1 cellular context compared by ENCODE assay signal in the genomic region with DNA sequence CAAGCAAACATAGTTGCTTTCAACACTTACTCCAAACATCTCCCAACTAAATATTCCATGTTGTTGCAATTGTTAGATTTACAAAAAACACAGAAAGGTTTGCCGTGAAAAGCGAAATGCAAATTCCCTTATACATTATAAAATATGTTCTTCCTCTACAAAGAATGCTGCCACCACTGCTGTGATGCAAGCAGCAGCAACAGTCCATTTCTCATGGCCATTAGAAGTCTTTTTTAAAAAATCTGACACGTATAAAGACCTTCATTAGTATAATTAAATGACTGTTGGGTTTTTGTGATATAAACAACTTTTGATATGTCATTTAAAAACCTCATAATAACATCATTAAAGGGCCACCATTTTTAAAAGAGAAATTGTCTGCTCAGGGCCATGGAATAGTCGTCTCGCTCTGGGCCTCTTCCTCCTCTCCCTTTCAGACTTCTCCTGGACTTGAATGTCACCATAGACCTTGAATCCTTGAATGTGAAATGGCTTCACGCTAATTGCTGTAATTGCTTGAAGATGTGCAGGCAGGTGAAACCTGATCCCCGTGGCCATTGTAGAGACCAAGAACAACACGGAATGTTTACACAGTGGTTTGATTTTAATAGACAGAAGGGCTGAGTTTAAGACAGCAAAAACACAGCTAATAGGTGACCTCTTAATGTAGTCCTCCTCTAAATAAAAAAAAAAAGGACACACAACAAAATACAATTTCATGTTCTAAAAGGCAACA.
TF ChIP-seq lines count a peak whose summit lies in the region.

No MANE protein-coding gene starts in this region.

TF ChIP-seq in HEK293, 187 proteins besides CTCF, POLR2A, EP300 and RAD21 (continued from another document):
- TF ChIP-seq ZNF24 (tag by site-specific recombination; IDR thresholded peaks at IDR 0.05): no peak
- TF ChIP-seq ZSCAN16 (tag by site-specific recombination; IDR thresholded peaks at IDR 0.05): no peak
- TF ChIP-seq PRDM1 (tag by site-specific recombination; IDR thresholded peaks at IDR 0.05): peak; percentile 81
- TF ChIP-seq ZFP3 (tag by site-specific recombination; IDR thresholded peaks at IDR 0.05; ENCODE audit: low read depth): no peak
- TF ChIP-seq BCL11B (tag by site-specific recombination; IDR thresholded peaks at IDR 0.05; ENCODE audit: low read depth): no peak
- TF ChIP-seq ZNF10 (tag by site-specific recombination; IDR thresholded peaks at IDR 0.05): no peak
- no peak for TF ChIP-seq EGR2 (tag by site-specific recombination; IDR thresholded peaks at IDR 0.05; ENCODE audit: low read depth)
- TF ChIP-seq ZNF146 (tag by site-specific recombination; IDR thresholded peaks at IDR 0.05): no peak
- no peak for TF ChIP-seq ZNF175 (tag by site-specific recombination; IDR thresholded peaks at IDR 0.05)
- TF ChIP-seq, protein P1, sequence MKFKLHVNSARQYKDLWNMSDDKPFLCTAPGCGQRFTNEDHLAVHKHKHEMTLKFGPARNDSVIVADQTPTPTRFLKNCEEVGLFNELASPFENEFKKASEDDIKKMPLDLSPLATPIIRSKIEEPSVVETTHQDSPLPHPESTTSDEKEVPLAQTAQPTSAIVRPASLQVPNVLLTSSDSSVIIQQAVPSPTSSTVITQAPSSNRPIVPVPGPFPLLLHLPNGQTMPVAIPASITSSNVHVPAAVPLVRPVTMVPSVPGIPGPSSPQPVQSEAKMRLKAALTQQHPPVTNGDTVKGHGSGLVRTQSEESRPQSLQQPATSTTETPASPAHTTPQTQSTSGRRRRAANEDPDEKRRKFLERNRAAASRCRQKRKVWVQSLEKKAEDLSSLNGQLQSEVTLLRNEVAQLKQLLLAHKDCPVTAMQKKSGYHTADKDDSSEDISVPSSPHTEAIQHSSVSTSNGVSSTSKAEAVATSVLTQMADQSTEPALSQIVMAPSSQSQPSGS (tag by site-specific recombination; IDR thresholded peaks at IDR 0.05; ENCODE audit: low read depth): no peak
- TF ChIP-seq, protein P2, sequence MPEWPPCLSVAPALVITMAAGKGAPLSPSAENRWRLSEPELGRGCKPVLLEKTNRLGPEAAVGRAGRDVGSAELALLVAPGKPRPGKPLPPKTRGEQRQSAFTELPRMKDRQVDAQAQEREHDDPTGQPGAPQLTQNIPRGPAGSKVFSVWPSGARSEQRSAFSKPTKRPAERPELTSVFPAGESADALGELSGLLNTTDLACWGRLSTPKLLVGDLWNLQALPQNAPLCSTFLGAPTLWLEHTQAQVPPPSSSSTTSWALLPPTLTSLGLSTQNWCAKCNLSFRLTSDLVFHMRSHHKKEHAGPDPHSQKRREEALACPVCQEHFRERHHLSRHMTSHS (tag by site-specific recombination; IDR thresholded peaks at IDR 0.05): no peak
- TF ChIP-seq, protein P3, sequence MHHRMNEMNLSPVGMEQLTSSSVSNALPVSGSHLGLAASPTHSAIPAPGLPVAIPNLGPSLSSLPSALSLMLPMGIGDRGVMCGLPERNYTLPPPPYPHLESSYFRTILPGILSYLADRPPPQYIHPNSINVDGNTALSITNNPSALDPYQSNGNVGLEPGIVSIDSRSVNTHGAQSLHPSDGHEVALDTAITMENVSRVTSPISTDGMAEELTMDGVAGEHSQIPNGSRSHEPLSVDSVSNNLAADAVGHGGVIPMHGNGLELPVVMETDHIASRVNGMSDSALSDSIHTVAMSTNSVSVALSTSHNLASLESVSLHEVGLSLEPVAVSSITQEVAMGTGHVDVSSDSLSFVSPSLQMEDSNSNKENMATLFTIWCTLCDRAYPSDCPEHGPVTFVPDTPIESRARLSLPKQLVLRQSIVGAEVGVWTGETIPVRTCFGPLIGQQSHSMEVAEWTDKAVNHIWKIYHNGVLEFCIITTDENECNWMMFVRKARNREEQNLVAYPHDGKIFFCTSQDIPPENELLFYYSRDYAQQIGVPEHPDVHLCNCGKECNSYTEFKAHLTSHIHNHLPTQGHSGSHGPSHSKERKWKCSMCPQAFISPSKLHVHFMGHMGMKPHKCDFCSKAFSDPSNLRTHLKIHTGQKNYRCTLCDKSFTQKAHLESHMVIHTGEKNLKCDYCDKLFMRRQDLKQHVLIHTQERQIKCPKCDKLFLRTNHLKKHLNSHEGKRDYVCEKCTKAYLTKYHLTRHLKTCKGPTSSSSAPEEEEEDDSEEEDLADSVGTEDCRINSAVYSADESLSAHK (tag by site-specific recombination; IDR thresholded peaks at IDR 0.05): peak; percentile 69; the same call in 1 of the 2 replicates
- TF ChIP-seq ZNF404 (tag by site-specific recombination; IDR thresholded peaks at IDR 0.05): no peak
- no peak for TF ChIP-seq ZNF621 (tag by site-specific recombination; IDR thresholded peaks at IDR 0.05)
- TF ChIP-seq ZNF138 (tag by site-specific recombination; IDR thresholded peaks at IDR 0.05; ENCODE audit: borderline replicate concordance): no peak
- TF ChIP-seq, protein P4, sequence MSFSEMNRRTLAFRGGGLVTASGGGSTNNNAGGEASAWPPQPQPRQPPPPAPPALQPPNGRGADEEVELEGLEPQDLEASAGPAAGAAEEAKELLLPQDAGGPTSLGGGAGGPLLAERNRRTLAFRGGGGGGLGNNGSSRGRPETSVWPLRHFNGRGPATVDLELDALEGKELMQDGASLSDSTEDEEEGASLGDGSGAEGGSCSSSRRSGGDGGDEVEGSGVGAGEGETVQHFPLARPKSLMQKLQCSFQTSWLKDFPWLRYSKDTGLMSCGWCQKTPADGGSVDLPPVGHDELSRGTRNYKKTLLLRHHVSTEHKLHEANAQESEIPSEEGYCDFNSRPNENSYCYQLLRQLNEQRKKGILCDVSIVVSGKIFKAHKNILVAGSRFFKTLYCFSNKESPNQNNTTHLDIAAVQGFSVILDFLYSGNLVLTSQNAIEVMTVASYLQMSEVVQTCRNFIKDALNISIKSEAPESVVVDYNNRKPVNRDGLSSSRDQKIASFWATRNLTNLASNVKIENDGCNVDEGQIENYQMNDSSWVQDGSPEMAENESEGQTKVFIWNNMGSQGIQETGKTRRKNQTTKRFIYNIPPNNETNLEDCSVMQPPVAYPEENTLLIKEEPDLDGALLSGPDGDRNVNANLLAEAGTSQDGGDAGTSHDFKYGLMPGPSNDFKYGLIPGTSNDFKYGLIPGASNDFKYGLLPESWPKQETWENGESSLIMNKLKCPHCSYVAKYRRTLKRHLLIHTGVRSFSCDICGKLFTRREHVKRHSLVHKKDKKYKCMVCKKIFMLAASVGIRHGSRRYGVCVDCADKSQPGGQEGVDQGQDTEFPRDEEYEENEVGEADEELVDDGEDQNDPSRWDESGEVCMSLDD (tag by site-specific recombination; IDR thresholded peaks at IDR 0.05): no peak
- TF ChIP-seq ZNF121 (tag by site-specific recombination; IDR thresholded peaks at IDR 0.05): no peak
- no peak for TF ChIP-seq KLF9 (tag by site-specific recombination; IDR thresholded peaks at IDR 0.05; ENCODE audit: low read depth)
- peak; percentile 74 for TF ChIP-seq ZEB2 (tag by site-specific recombination; IDR thresholded peaks at IDR 0.05)
- TF ChIP-seq, protein P5, sequence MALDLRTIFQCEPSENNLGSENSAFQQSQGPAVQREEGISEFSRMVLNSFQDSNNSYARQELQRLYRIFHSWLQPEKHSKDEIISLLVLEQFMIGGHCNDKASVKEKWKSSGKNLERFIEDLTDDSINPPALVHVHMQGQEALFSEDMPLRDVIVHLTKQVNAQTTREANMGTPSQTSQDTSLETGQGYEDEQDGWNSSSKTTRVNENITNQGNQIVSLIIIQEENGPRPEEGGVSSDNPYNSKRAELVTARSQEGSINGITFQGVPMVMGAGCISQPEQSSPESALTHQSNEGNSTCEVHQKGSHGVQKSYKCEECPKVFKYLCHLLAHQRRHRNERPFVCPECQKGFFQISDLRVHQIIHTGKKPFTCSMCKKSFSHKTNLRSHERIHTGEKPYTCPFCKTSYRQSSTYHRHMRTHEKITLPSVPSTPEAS (tag by site-specific recombination; IDR thresholded peaks at IDR 0.05): no peak
- TF ChIP-seq, protein P6, sequence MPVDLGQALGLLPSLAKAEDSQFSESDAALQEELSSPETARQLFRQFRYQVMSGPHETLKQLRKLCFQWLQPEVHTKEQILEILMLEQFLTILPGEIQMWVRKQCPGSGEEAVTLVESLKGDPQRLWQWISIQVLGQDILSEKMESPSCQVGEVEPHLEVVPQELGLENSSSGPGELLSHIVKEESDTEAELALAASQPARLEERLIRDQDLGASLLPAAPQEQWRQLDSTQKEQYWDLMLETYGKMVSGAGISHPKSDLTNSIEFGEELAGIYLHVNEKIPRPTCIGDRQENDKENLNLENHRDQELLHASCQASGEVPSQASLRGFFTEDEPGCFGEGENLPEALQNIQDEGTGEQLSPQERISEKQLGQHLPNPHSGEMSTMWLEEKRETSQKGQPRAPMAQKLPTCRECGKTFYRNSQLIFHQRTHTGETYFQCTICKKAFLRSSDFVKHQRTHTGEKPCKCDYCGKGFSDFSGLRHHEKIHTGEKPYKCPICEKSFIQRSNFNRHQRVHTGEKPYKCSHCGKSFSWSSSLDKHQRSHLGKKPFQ (tag by site-specific recombination; IDR thresholded peaks at IDR 0.05): no peak
- TF ChIP-seq ZNF596 (tag by site-specific recombination; IDR thresholded peaks at IDR 0.05): 0 out of 2 replicates have a peak, but pooled peaks have one; percentile 31
- no peak for TF ChIP-seq RBAK (tag by site-specific recombination; IDR thresholded peaks at IDR 0.05)
- no peak for TF ChIP-seq ZNF341 (tag by site-specific recombination; IDR thresholded peaks at IDR 0.05; ENCODE audit: low read depth)
